11 cellular contexts compared by ENCODE assay signal in the genomic region with DNA sequence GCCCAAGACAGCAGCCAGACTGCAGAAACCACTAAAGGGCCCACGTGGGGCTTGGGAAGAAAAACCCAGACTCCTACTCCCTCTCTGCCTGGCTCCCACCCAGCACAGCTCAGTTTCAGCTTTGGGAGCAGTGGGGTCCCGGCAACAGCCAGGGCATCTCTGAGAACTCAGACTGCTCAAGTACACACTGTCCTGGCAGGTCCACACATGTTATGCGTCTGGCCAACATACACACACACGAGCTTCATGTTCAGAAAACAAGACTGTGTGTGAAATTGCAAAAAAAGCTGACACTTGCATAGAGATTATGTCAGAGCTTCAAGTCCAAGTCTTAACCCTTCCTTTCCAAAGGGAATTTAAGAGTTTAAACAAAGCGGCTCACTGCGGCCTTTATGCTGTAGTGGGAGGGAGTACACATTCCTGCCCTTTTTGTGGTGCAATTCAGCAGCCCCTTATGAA.
DNase-seq lines count a peak whose midpoint lies in the region; ATAC-seq and TF ChIP-seq lines count a peak whose summit lies in the region.
"Had no signal": no experiment of that assay in that cellular context is flagged by ENCODE, and none has a peak within 500 bp of the region (broad histone marks: within the 10 kb centered on the region; RNA-seq: fewer than 3 reads in every experiment).

No MANE protein-coding gene starts in this region.

- H3K36me3 ChIP-seq in fibroblast of lung (ENCODE audit: control insufficient read depth, insufficient read depth, low read length) (no peaks in the 10 kb centered on the region), suprapubic skin (peaks cover 32% of the 10 kb centered on the region)

- H3K9me3 Mint-ChIP-seq in mesothelial cell of epicardium = no peaks in the 10 kb centered on the region
- no peaks in the 10 kb centered on the region for H3K9me3 Mint-ChIP-seq in natural killer cell treated with Interleukin-12 subunit alpha and Interleukin-12 subunit beta and Interleukin-15 and Interleukin-18, amount 100 ng/mL, for 72 hours
- H3K9me3 Mint-ChIP-seq in nephron progenitor cell = no peaks in the 10 kb centered on the region
- H3K9me3 Mint-ChIP-seq: activated T-helper 17 cell treated with anti-CD3 and anti-CD28 coated beads, Interleukin-2, amount 50 U/mL, for 72 hours; naive B cell had no signal

- H3K9me3 ChIP-seq in fibroblast of lung (ENCODE audit: control insufficient read depth, insufficient read depth, low read depth, low read length) (no peaks in the 10 kb centered on the region), suprapubic skin (no peaks in the 10 kb centered on the region)

- no peak for TF ChIP-seq EP300 in suprapubic skin (IDR thresholded peaks at IDR 0.05)

- H3K9ac ChIP-seq in fibroblast of lung (ENCODE audit: insufficient read depth, low read length) = no peak overlapping the region

- H3K27me3 ChIP-seq in fibroblast of lung (ENCODE audit: control insufficient read depth, insufficient read depth, low read length) (no peaks in the 10 kb centered on the region), suprapubic skin (no peaks in the 10 kb centered on the region)

- H3K4me3 ChIP-seq in fibroblast of lung (replicated peaks in 1 of 4; ENCODE audit: control extremely low read depth in 1 of 4, insufficient read depth in 1 of 4, low read depth in 3 of 4, low read length in 4 of 4) (no peak overlapping the region), suprapubic skin (no peak overlapping the region)

- H3K4me1 ChIP-seq in fibroblast of lung (ENCODE audit: control insufficient read depth, extremely low read depth, insufficient read depth, low read length) (no peaks in the 10 kb centered on the region), suprapubic skin (peaks cover 49% of the 10 kb centered on the region)

- TF ChIP-seq CTCF in fibroblast of lung (conservative IDR thresholded peaks at IDR 0.05 in 1 of 2, IDR thresholded peaks at IDR 0.05 in 1 of 2; ENCODE audit: low read depth in 1 of 2, low read length in 2 of 2) = no peak
- no peak for TF ChIP-seq CTCF in mesothelial cell of epicardium (IDR thresholded peaks at IDR 0.05; ENCODE audit: unreplicated experiment)
- TF ChIP-seq CTCF in suprapubic skin (IDR thresholded peaks at IDR 0.05) = no peak
- TF ChIP-seq CTCF in nephron progenitor cell (IDR thresholded peaks at IDR 0.05) = no peak

- ATAC-seq in natural killer cell treated with Interleukin-12 subunit alpha and Interleukin-12 subunit beta and Interleukin-15 and Interleukin-18, amount 100 ng/mL, for 72 hours = no peak
- ATAC-seq in HG02798 (IDR thresholded peaks at IDR 0.05; ENCODE audit: poor library complexity, unreplicated experiment) = no peak
- ATAC-seq: activated T-helper 17 cell treated with anti-CD3 and anti-CD28 coated beads, Interleukin-2, amount 50 U/mL, for 72 hours had no signal

- H2AFZ ChIP-seq in fibroblast of lung (ENCODE audit: low read length) = no peak overlapping the region

- H3K36me3 Mint-ChIP-seq in mesothelial cell of epicardium (peaks cover 16% of the 10 kb centered on the region), nephron progenitor cell (ENCODE audit: low read depth) (peaks cover 70% of the 10 kb centered on the region)
- no peaks in the 10 kb centered on the region for H3K36me3 Mint-ChIP-seq in natural killer cell treated with Interleukin-12 subunit alpha and Interleukin-12 subunit beta and Interleukin-15 and Interleukin-18, amount 100 ng/mL, for 72 hours
- H3K36me3 Mint-ChIP-seq: naive B cell had no signal

- H3K4me2 ChIP-seq in fibroblast of lung (ENCODE audit: extremely low read depth, insufficient read depth, low read length) = no peak overlapping the region

- H3K4me3 Mint-ChIP-seq in mesothelial cell of epicardium (no peak overlapping the region), nephron progenitor cell (no peak overlapping the region)
- no peak overlapping the region for H3K4me3 Mint-ChIP-seq in natural killer cell treated with Interleukin-12 subunit alpha and Interleukin-12 subunit beta and Interleukin-15 and Interleukin-18, amount 100 ng/mL, for 72 hours
- H3K4me3 Mint-ChIP-seq: activated T-helper 17 cell treated with anti-CD3 and anti-CD28 coated beads, Interleukin-2, amount 50 U/mL, for 72 hours; naive B cell had no signal

- H3K79me2 ChIP-seq in fibroblast of lung (ENCODE audit: control insufficient read depth, insufficient read depth, low read length) = no peaks in the 10 kb centered on the region

- H3K4me1 Mint-ChIP-seq in mesothelial cell of epicardium (peaks cover 22% of the 10 kb centered on the region), nephron progenitor cell (peaks cover 52% of the 10 kb centered on the region)
- H3K4me1 Mint-ChIP-seq in natural killer cell treated with Interleukin-12 subunit alpha and Interleukin-12 subunit beta and Interleukin-15 and Interleukin-18, amount 100 ng/mL, for 72 hours (ENCODE audit: low read depth in 2 of 2) = no peaks in the 10 kb centered on the region
- H3K4me1 Mint-ChIP-seq: naive B cell had no signal

- DNase-seq in anterior cingulate cortex (lab: John Stamatoyannopoulos, UW) = peak in 41 of 58 donors; percentile 14 to 80 (median 45)
- peak; percentile 55 to 91 for DNase-seq in fibroblast of lung (ENCODE audit: low read depth in 2 of 2)
- DNase-seq in mesothelial cell of epicardium (ENCODE audit: low spot score in 2 of 2, unreplicated experiment in 2 of 2) = no peak
- peak in 1 of 2 donors; percentile 84 for DNase-seq in suprapubic skin (ENCODE audit: low spot score in 2 of 2)
- no peak for DNase-seq in natural killer cell treated with Interleukin-12 subunit alpha and Interleukin-12 subunit beta and Interleukin-15 and Interleukin-18, amount 100 ng/mL, for 72 hours (ENCODE audit: low spot score)
- no peak for DNase-seq in OCI-M1 (lab: John Stamatoyannopoulos, UW)
- DNase-seq in nephron progenitor cell = no peak
- DNase-seq: naive B cell, NCI-H1105 had no signal

- no peak for TF ChIP-seq POLR2A in suprapubic skin (IDR thresholded peaks at IDR 0.05)

- WGBS in suprapubic skin = 25% methylated on average over 6 of the region's 6 CpGs

- H4K20me1 ChIP-seq in fibroblast of lung (ENCODE audit: control insufficient read depth, extremely low read depth, insufficient read depth, low read length) = no peaks in the 10 kb centered on the region

- H3K27ac ChIP-seq in fibroblast of lung (ENCODE audit: insufficient read depth, low read length) = no peak overlapping the region
- H3K27ac ChIP-seq in suprapubic skin = peak overlapping the region; percentile 80

- peak overlapping the region; percentile 81 for H3K27ac Mint-ChIP-seq in mesothelial cell of epicardium
- H3K27ac Mint-ChIP-seq in natural killer cell treated with Interleukin-12 subunit alpha and Interleukin-12 subunit beta and Interleukin-15 and Interleukin-18, amount 100 ng/mL, for 72 hours = no peak overlapping the region
- no peak overlapping the region for H3K27ac Mint-ChIP-seq in nephron progenitor cell
- H3K27ac Mint-ChIP-seq: activated T-helper 17 cell treated with anti-CD3 and anti-CD28 coated beads, Interleukin-2, amount 50 U/mL, for 72 hours had no signal

- H3K27me3 Mint-ChIP-seq in mesothelial cell of epicardium (ENCODE audit: low read depth) (peaks cover 8% of the 10 kb centered on the region), nephron progenitor cell (ENCODE audit: low read depth, poor library complexity) (peaks cover 11% of the 10 kb centered on the region)
- peaks cover 2 to 23% of the 10 kb centered on the region in 2 donors for H3K27me3 Mint-ChIP-seq in natural killer cell treated with Interleukin-12 subunit alpha and Interleukin-12 subunit beta and Interleukin-15 and Interleukin-18, amount 100 ng/mL, for 72 hours

Comparison
In these comparisons a context has a peak if more than half of its experiments do, and no peak if none do; other contexts are left out.
1. DNase-seq: peak in anterior cingulate cortex (41 of 58) and fibroblast of lung (2 of 2); none in mesothelial cell of epicardium (0 of 2), natural killer cell treated with Interleukin-12 subunit alpha and Interleukin-12 subunit beta and Interleukin-15 and Interleukin-18, amount 100 ng/mL, for 72 hours (single experiment), OCI-M1 (single experiment) and nephron progenitor cell (single experiment).